Comparison of ENCODE assay signal across 10 cellular contexts in the genomic region with DNA sequence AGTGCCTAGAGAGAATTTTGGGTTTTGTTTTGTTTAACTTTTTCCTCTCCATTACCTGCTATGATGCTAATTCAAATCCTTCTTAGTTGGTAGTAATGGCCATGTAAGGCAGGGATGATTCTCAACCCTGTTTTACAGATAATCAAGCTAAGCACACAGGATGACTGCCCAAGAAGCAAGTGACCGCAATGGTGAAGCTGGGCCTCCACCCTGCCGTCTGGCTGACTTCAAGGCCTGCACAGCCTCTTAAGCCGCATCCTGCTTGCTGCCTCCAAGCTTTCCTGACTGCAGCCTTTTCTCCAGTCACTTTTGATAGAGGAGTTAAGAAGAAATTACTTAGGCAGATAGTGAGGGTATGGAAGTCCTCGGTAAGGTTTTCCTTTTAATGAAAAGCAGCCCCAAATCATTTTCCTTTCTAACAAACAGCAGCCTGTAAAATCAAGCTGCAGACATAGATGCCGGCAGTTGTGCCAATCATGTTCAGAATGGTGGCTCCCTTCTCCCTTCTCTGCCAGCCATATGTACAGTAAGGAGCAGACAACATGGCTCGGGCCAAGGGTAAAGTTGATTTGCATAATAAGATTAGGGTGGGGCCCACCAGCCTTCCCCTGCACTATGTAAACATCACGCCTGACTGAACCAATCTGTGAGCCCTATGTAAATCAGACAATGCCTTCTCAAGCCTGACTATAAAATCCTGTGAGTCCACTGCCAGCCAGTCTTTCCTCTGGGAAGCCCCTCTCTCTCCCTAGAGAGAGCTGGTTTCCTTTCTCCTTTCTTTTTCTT. TPM values are rescaled to one million over a fixed set of nuclear protein-coding genes. Genes with fewer than 3 reads are reported as not detected.
DNase-seq lines count a peak whose midpoint lies in the region; ATAC-seq and TF ChIP-seq lines count a peak whose summit lies in the region.
"Had no signal": no experiment of that assay in that cellular context is flagged by ENCODE, and none has a peak within 500 bp of the region (broad histone marks: within the 10 kb centered on the region; RNA-seq: fewer than 3 reads in every experiment).

No MANE protein-coding gene starts in this region.

- DNase-seq in AG20443 (ENCODE audit: low spot score), result peak; percentile 21
- peak; percentile 9 for DNase-seq in H4 (ENCODE audit: low spot score)
- peak; percentile 28 for DNase-seq in NCI-H748 treated with DMSO at 0.1 percent for 48 hours (lab: John Stamatoyannopoulos, UW)
- DNase-seq in fibroblast of gingiva (ENCODE audit: low read depth), result peak; percentile 30
- DNase-seq in GM10266 (ENCODE audit: extremely low spot score), result no peak
- no peak for DNase-seq in GM19240 (ENCODE audit: insufficient read length, low spot score)
- DNase-seq in activated effector memory CD4-positive, alpha-beta T cell treated with Interleukin-2 at 50 U/mL for 16 hours, result no peak
- DNase-seq: amniotic stem cell, Calu3 had no signal

- no peak for ATAC-seq in HG02885 (IDR thresholded peaks at IDR 0.05; ENCODE audit: poor library complexity, unreplicated experiment)

- no peak for TF ChIP-seq CTCF in GM10266 (IDR thresholded peaks at IDR 0.05; ENCODE audit: control insufficient read depth, insufficient read depth, low read depth, missing control alignments)

RNA-seq across cellular contexts. Expression of a gene that starts 8.8 kb away (rescaled TPM):
- 11.3 and 15.2 TPM in 2 replicates for total RNA-seq in H4 (2014; rRNA removed; shearing (Covaris generic))

Comparison
In these comparisons a context has a peak if more than half of its experiments do, and no peak if none do; other contexts are left out.
1. DNase-seq: peak in AG20443 (single experiment), H4 (single experiment), NCI-H748 treated with DMSO at 0.1 percent for 48 hours (single experiment) and fibroblast of gingiva (single experiment); none in GM10266 (single experiment), GM19240 (single experiment) and activated effector memory CD4-positive, alpha-beta T cell treated with Interleukin-2 at 50 U/mL for 16 hours (single experiment).